Comparison of ENCODE assay signal across 8 cellular contexts in the genomic region with DNA sequence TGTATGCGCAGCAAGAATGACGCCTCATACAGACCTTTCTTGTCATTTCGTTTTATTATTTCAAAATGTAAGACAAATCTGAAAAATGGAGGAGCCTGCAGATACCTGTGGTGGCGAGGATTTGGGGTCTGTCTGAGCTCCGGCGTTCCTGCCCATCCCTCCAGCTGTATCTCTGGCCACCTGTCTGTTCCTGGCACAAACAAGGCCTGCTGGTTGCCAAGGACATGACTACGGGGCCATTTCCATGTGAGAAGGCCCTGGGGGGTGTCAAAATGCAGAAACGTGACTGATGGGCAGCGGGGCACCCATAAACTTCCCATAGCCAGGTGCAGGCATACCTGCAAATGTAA. TPM values are rescaled to one million over a fixed set of nuclear protein-coding genes. Genes with fewer than 3 reads are reported as not detected.
DNase-seq lines count a peak whose midpoint lies in the region; FAIRE-seq and TF ChIP-seq lines count a peak whose summit lies in the region.

No MANE protein-coding gene starts in this region.

- H3K27me3 Mint-ChIP-seq in CD8-positive, alpha-beta memory T cell: peaks cover 5 to 17% of the 10 kb centered on the region in 2 donors

- H3K14ac ChIP-seq in H1 (ENCODE audit: insufficient read length): no peak overlapping the region

- peak overlapping the region in 4 of 7 donors; percentile 45 to 84 (median 81) for H3K4me3 Mint-ChIP-seq in CD8-positive, alpha-beta memory T cell

- POLR2A ChIA-PET in CD8-positive, alpha-beta memory T cell (lab: Charles Lee): no interaction called here
- POLR2A ChIA-PET in H1 (lab: Charles Lee; ENCODE audit: partially characterized antibody): no interaction called here

- no peak overlapping the region for H4K91ac ChIP-seq in H1 (replicated peaks; ENCODE audit: insufficient read length, low read length)

- H3K79me1 ChIP-seq in H1 (ENCODE audit: low read depth, low read length): no peaks in the 10 kb centered on the region

- no peak for TF ChIP-seq RAD21 in H1 (IDR thresholded peaks at IDR 0.05 in 1 of 2, conservative IDR thresholded peaks at IDR 0.05 in 1 of 2; ENCODE audit: low read depth in 2 of 2, low read length in 2 of 2)

- TF ChIP-seq EP300 in H1 (IDR thresholded peaks at IDR 0.05; ENCODE audit: borderline replicate concordance in 1 of 2, low read depth in 2 of 2, low read length in 2 of 2): no peak
- no peak for TF ChIP-seq EP300 in ovary (IDR thresholded peaks at IDR 0.05)

- H3K23me2 ChIP-seq in H1 (ENCODE audit: low read depth, low read length): peaks cover 7% of the 10 kb centered on the region; the same call in 1 of the 2 replicates

- H3K18ac ChIP-seq in H1 (ENCODE audit: extremely low read depth, low read length): no peak overlapping the region

- DNase-seq in CD8-positive, alpha-beta memory T cell: no peak
- no peak for DNase-seq in LNCaP clone FGC (ENCODE audit: low read depth)
- DNase-seq in H1 (ENCODE audit: low read depth in 1 of 2, low spot score in 2 of 2): no peak
- peak in 1 of 5 donors; percentile 14 for DNase-seq in ovary
- no peak for DNase-seq in germinal center (ENCODE audit: low spot score)
- DNase-seq in dedifferentiated amniotic fluid mesenchymal stem cell (ENCODE audit: extremely low spot score): no peak
- DNase-seq in SK-N-DZ (ENCODE audit: low spot score): no peak
- DNase-seq in A172 (ENCODE audit: low spot score): no peak

- no peaks in the 10 kb centered on the region for H3K9me3 Mint-ChIP-seq in CD8-positive, alpha-beta memory T cell

- no peak overlapping the region for H3K23ac ChIP-seq in H1 (ENCODE audit: insufficient read length)

- no peak overlapping the region for H4K8ac ChIP-seq in H1 (ENCODE audit: extremely low read depth, insufficient read depth, low read length)

- no peak overlapping the region for H2BK120ac ChIP-seq in H1 (replicated peaks; ENCODE audit: low read depth, low read length)

- no peaks in the 10 kb centered on the region for H3K9me3 ChIP-seq in CD8-positive, alpha-beta memory T cell (ENCODE audit: low read length)
- H3K9me3 ChIP-seq in H1 (ENCODE audit: insufficient read depth in 2 of 2, low read depth in 1 of 2, low read length in 1 of 2) (no peaks in the 10 kb centered on the region), ovary (no peaks in the 10 kb centered on the region)

- H2BK20ac ChIP-seq in H1 (ENCODE audit: low read length): no peak overlapping the region

- no peak overlapping the region for H2AK5ac ChIP-seq in H1 (ENCODE audit: low read depth, low read length)

- H3K36me3 Mint-ChIP-seq in CD8-positive, alpha-beta memory T cell: no peaks in the 10 kb centered on the region

- no peak overlapping the region for H3K4ac ChIP-seq in H1 (replicated peaks; ENCODE audit: insufficient read length, low read depth, low read length)

- TF ChIP-seq POLR2A in H1 (IDR thresholded peaks at IDR 0.05; ENCODE audit: control extremely low read depth in 1 of 2, low read depth in 2 of 2, low read length in 2 of 2) (no peak), ovary (IDR thresholded peaks at IDR 0.05) (no peak)

- H3K27ac ChIP-seq in CD8-positive, alpha-beta memory T cell (ENCODE audit: low read depth, low read length): no peak overlapping the region
- H3K27ac ChIP-seq in H1 (ENCODE audit: low read depth, low read length) (no peak overlapping the region), ovary (no peak overlapping the region)

- TF ChIP-seq CTCF in LNCaP clone FGC (IDR thresholded peaks at IDR 0.05; ENCODE audit: control insufficient read depth, extremely low read depth, insufficient read depth) (no peak), H1 (IDR thresholded peaks at IDR 0.05; ENCODE audit: control extremely low read depth in 1 of 3, insufficient read depth in 1 of 3, low read depth in 1 of 3, low read length in 3 of 3) (no peak), ovary (IDR thresholded peaks at IDR 0.05) (no peak)

- no peak overlapping the region for H3K56ac ChIP-seq in H1 (replicated peaks; ENCODE audit: insufficient read length, low read depth, low read length)

- CTCF ChIA-PET in CD8-positive, alpha-beta memory T cell (lab: Charles Lee): no interaction called here
- CTCF ChIA-PET in H1 (lab: Charles Lee; ENCODE audit: partially characterized antibody): no interaction called here

- no peaks in the 10 kb centered on the region for H4K20me1 ChIP-seq in H1 (replicated peaks in 1 of 2; ENCODE audit: control insufficient read depth in 1 of 2, insufficient read depth in 2 of 2, low read length in 2 of 2)

- peak overlapping the region; percentile 76; the same call in 1 of the 2 replicates for H2AFZ ChIP-seq in H1 (ENCODE audit: low read length)

- no peak overlapping the region for H2BK15ac ChIP-seq in H1 (ENCODE audit: low read length)

- peak overlapping the region; percentile 59 to 93 for H3K4me2 ChIP-seq in H1 (ENCODE audit: insufficient read depth in 1 of 2, low read depth in 2 of 2, low read length in 2 of 2)

- FAIRE-seq in H1 (lab: Jason Lieb, UNC): no peak

- peaks cover 0 to 4% (median 3%) of the 10 kb centered on the region in 3 donors for H3K4me1 Mint-ChIP-seq in CD8-positive, alpha-beta memory T cell

- intact Hi-C loops in ovary (cut with DNase I): no loop called here

- H4K5ac ChIP-seq in H1 (ENCODE audit: insufficient read length, low read depth, low read length): no peak overlapping the region

- no peak overlapping the region for H3K9ac ChIP-seq in H1 (replicated peaks in 1 of 4; ENCODE audit: extremely low read depth in 1 of 4, low read depth in 3 of 4, low read length in 3 of 4)

- no peaks in the 10 kb centered on the region for H3K36me3 ChIP-seq in CD8-positive, alpha-beta memory T cell (ENCODE audit: insufficient read depth, low read length)
- H3K36me3 ChIP-seq in H1 (ENCODE audit: control insufficient read depth in 2 of 4, insufficient read depth in 4 of 4, low read length in 3 of 4): no peaks in the 10 kb centered on the region
- H3K36me3 ChIP-seq in ovary: no peaks in the 10 kb centered on the region

- no peaks in the 10 kb centered on the region for H3K79me2 ChIP-seq in H1 (ENCODE audit: control insufficient read depth in 1 of 2, insufficient read depth in 2 of 2, low read length in 2 of 2)

- no peaks in the 10 kb centered on the region for H3K27me3 ChIP-seq in CD8-positive, alpha-beta memory T cell (ENCODE audit: insufficient read depth, low read length, poor library complexity, severe bottlenecking)
- H3K27me3 ChIP-seq in H1 (replicated peaks in 1 of 4; ENCODE audit: control insufficient read depth in 3 of 4, extremely low read depth in 1 of 4, insufficient read depth in 3 of 4, low read length in 3 of 4): peaks cover 0 to 3% (median 0%) of the 10 kb centered on the region in 4 experiments; a peak in 1 of 7 replicates
- H3K27me3 ChIP-seq in ovary: no peaks in the 10 kb centered on the region

- H2BK12ac ChIP-seq in H1 (ENCODE audit: low read depth, low read length): no peak overlapping the region

- 73% methylated on average over 8 of the region's 9 CpGs; no CpG with 5 or more reads in 1 of the 2 experiments for WGBS in H1 (ENCODE audit: extremely low coverage in 1 of 2, insufficient coverage in 1 of 2, insufficient read length in 1 of 2, insufficient replicate concordance in 2 of 2, low coverage in 1 of 2, low lambda C conversion rate in 2 of 2, missing lambda C conversion rate in 1 of 2), 2 experiments
- 44 to 54% (median 47%) methylated on average over 9 of the region's 9 CpGs for WGBS in ovary, 3 donors

- peak overlapping the region; percentile 49 for H3K4me3 ChIP-seq in CD8-positive, alpha-beta memory T cell (ENCODE audit: low read length)
- H3K4me3 ChIP-seq in LNCaP clone FGC (ENCODE audit: low read depth, low read length) (peak overlapping the region; percentile 53), H1 (ENCODE audit: extremely low read depth in 1 of 4, insufficient read depth in 2 of 4, low read depth in 3 of 4, low read length in 4 of 4) (peak overlapping the region in 2 of 4 experiments; percentile 15 to 54; a peak in 2 of 8 replicates), ovary (peak overlapping the region; percentile 38)

- no peak overlapping the region for H3K27ac Mint-ChIP-seq in CD8-positive, alpha-beta memory T cell

- peaks cover 5% of the 10 kb centered on the region for H3K4me1 ChIP-seq in CD8-positive, alpha-beta memory T cell (ENCODE audit: insufficient read depth, low read length)
- peaks cover 0 to 3% (median under 1%) of the 10 kb centered on the region in 4 experiments; a peak in 3 of 7 replicates for H3K4me1 ChIP-seq in H1 (replicated peaks in 1 of 4; ENCODE audit: control insufficient read depth in 3 of 4, insufficient read depth in 4 of 4, low read length in 3 of 4)
- no peaks in the 10 kb centered on the region for H3K4me1 ChIP-seq in ovary (ENCODE audit: insufficient read depth)

- H2BK5ac ChIP-seq in H1 (ENCODE audit: low read depth, low read length): no peak overlapping the region

TF ChIP-seq in H1, 55 proteins besides CTCF, POLR2A, EP300 and RAD21:
- TF ChIP-seq TEAD4 (IDR thresholded peaks at IDR 0.05; ENCODE audit: low read depth, low read length): no peak

RNA-seq across cellular contexts. Expression of a gene that starts 0.6 kb away (rescaled TPM):
- total RNA-seq in CD8-positive, alpha-beta memory T cell: under 1 TPM in 1 of 2 experiments, not detected in 1; 0.18 TPM
- 0.22 TPM for polyA plus RNA-seq in CD8-positive, alpha-beta memory T cell
- total RNA-seq in H1 (2021; fragmentation: NEBNext Ultra II Directional; extraction: Animal tissue kit (Norgen Biotek cat#: 25700)): 31.7 and 32.1 TPM in 2 replicates
- polyA plus RNA-seq in H1 (2011; rRNA removed) (34.3 and 37.7 TPM in 2 replicates), ovary (10 to 100 TPM; 33.1 to 84.2 TPM)
- polyA plus RNA-seq in H1 (2011; cell fraction: cytosol; rRNA removed): 27.6 TPM
- 31.9 TPM for polyA plus RNA-seq in H1 (2011; cell fraction: nucleus; rRNA removed)
- 26.1 to 30.0 TPM (median 28.2 TPM) in 4 replicates for polyA plus RNA-seq in H1 (2012, experiment 1 of 2)
- 20.6 TPM for polyA plus RNA-seq in H1 (2012, experiment 2 of 2)
- 40.9 TPM for polyA plus RNA-seq in H1 (2013, experiment 1 of 2)
- polyA plus RNA-seq in H1 (2013, experiment 2 of 2): 47.4 TPM
- polyA minus RNA-seq in H1 (2011; rRNA and poly(A)+ RNA removed): 29.0 and 36.2 TPM in 2 replicates
- polyA minus RNA-seq in H1 (2011; cell fraction: cytosol; rRNA and poly(A)+ RNA removed): 13.1 TPM
- polyA minus RNA-seq in H1 (2011; cell fraction: nucleus; rRNA and poly(A)+ RNA removed): 15.7 TPM
- total RNA-seq in ovary: 10 to 100 TPM in 6 of 7 donors, 1 to 10 TPM in 1; 8.3 to 29.5 (median 18.6) TPM
- polyA plus RNA-seq in SK-N-DZ (2014; cell fraction: cytosol; rRNA removed): 17.3 and 19.9 TPM in 2 replicates
- polyA plus RNA-seq in SK-N-DZ (2014; cell fraction: nucleus; rRNA removed): 5.8 and 9.1 TPM in 2 replicates
- total RNA-seq in A172 (2014; rRNA removed; shearing (Covaris generic)): 1.1 TPM in 1 of 2 replicates, not detected in the other
